In the genomic region with DNA sequence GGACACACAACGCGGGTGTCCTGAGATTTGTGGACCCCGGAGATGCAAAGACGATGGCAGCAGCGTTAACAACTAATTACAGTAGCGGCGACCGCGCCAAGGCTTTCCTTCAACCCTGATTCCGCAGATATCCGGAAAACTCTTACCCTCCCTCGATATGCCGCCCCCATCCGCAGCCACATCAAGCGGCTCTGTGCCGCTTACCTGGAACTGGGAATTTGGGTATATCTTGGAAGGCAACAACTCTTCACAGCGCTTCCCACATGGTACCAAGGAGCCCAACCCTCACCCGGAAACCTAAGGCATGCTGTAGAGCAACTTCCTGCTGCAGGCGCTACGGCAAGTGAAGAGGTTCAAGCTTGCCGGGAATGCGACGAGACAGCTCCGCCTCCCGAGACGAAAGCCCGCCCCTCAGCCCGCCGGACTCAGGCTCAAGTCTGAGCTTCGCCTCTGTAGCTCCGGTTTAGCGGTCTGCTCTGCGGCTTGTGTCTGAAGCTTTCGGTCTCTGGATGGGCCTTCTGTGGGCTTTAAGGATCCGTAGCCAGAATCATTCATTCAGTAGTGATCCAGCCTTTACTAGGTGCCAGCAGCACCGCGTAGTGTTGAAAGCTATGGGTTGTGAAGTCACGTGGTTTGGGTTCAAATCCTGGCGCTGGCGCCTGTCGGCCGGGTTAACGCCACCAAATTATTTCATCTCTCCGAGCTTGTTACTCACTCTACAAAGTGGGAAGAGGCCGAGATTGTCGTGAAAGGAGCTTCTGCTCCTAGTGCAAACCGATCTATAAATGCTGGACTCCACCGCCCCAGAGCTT, we compare ENCODE assay signal across 8 cellular contexts. TPM values are rescaled to one million over a fixed set of nuclear protein-coding genes. Genes with fewer than 3 reads are reported as not detected.
DNase-seq lines count a peak whose midpoint lies in the region; ATAC-seq and TF ChIP-seq lines count a peak whose summit lies in the region.

A gene with protein sequence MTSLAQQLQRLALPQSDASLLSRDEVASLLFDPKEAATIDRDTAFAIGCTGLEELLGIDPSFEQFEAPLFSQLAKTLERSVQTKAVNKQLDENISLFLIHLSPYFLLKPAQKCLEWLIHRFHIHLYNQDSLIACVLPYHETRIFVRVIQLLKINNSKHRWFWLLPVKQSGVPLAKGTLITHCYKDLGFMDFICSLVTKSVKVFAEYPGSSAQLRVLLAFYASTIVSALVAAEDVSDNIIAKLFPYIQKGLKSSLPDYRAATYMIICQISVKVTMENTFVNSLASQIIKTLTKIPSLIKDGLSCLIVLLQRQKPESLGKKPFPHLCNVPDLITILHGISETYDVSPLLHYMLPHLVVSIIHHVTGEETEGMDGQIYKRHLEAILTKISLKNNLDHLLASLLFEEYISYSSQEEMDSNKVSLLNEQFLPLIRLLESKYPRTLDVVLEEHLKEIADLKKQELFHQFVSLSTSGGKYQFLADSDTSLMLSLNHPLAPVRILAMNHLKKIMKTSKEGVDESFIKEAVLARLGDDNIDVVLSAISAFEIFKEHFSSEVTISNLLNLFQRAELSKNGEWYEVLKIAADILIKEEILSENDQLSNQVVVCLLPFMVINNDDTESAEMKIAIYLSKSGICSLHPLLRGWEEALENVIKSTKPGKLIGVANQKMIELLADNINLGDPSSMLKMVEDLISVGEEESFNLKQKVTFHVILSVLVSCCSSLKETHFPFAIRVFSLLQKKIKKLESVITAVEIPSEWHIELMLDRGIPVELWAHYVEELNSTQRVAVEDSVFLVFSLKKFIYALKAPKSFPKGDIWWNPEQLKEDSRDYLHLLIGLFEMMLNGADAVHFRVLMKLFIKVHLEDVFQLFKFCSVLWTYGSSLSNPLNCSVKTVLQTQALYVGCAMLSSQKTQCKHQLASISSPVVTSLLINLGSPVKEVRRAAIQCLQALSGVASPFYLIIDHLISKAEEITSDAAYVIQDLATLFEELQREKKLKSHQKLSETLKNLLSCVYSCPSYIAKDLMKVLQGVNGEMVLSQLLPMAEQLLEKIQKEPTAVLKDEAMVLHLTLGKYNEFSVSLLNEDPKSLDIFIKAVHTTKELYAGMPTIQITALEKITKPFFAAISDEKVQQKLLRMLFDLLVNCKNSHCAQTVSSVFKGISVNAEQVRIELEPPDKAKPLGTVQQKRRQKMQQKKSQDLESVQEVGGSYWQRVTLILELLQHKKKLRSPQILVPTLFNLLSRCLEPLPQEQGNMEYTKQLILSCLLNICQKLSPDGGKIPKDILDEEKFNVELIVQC (N-terminal part only) (minus strand): TSS at position 299 of the 812 bp plus-strand sequence. CDS start 421 bp downstream, outside the sequence.

- H3K4me1 Mint-ChIP-seq in T-helper 17 cell, result peaks cover 13% of the 10 kb centered on the region

- H3K4me3 ChIP-seq in prostate gland (peak within 1 kb of the TSS; percentile 68), urinary bladder (ENCODE audit: low read depth, low read length) (peak within 1 kb of the TSS; percentile 44)

- WGBS in prostate gland, result 3% methylated on average over 38 of the region's 48 CpGs
- 1% methylated on average over 48 of the region's 48 CpGs for WGBS in urinary bladder

- H3K36me3 Mint-ChIP-seq in T-helper 17 cell (ENCODE audit: low read depth), result no peaks in the 10 kb centered on the region

- peak; percentile 91 for DNase-seq in NCI-H1694 treated with DMSO at 0.1 percent for 48 hours (lab: John Stamatoyannopoulos, UW)
- peak; percentile 54 to 74 (median 64) for DNase-seq in T-helper 17 cell
- DNase-seq in left ventricle myocardium superior, result peak; percentile 94
- peak; percentile 91 for DNase-seq in prostate gland (ENCODE audit: low spot score)

- H3K27ac ChIP-seq in angular gyrus (ENCODE audit: low read depth, low read length), result peak within 1 kb of the TSS; percentile 71
- peak within 1 kb of the TSS; percentile 62 to 66 for H3K27ac ChIP-seq in prostate gland
- peak within 1 kb of the TSS; percentile 3 for H3K27ac ChIP-seq in urinary bladder (ENCODE audit: low read depth)

- H3K4me3 Mint-ChIP-seq in T-helper 17 cell, result peak within 1 kb of the TSS; percentile 92

- ATAC-seq in HG02885 (IDR thresholded peaks at IDR 0.05; ENCODE audit: poor library complexity, unreplicated experiment) (peak; percentile 97), T-helper 17 cell (peak; percentile 87), left ventricle myocardium superior (peak; percentile 98)

- H3K36me3 ChIP-seq in prostate gland (no peaks in the 10 kb centered on the region), urinary bladder (ENCODE audit: insufficient read depth) (no peaks in the 10 kb centered on the region)

- H3K27me3 Mint-ChIP-seq in T-helper 17 cell, result peaks cover 6% of the 10 kb centered on the region

- intact Hi-C loops in left ventricle myocardium superior (cut with micrococcal nuclease), result no loop called here
- intact Hi-C loops in prostate gland (cut with DNase I), result loop anchor here (10.0 kb wide), 2 partner anchors 260 to 960 kb away; no protein-coding TSS in a partner anchor

- TF ChIP-seq POLR2A in GM15510 (IDR thresholded peaks at IDR 0.05; ENCODE audit: borderline replicate concordance, extremely low read depth, insufficient read length) (peak; percentile 76), prostate gland (IDR thresholded peaks at IDR 0.05) (no peak)

- TF ChIP-seq CTCF in prostate gland (IDR thresholded peaks at IDR 0.05), result peak in 1 of 4 experiments; percentile 19

- no peaks in the 10 kb centered on the region for H3K27me3 ChIP-seq in prostate gland (replicated peaks; ENCODE audit: insufficient read depth)

- no peaks in the 10 kb centered on the region for H3K4me1 ChIP-seq in prostate gland (replicated peaks)
- no peaks in the 10 kb centered on the region for H3K4me1 ChIP-seq in urinary bladder (ENCODE audit: insufficient read depth)

- peak within 1 kb of the TSS; percentile 91 for H3K27ac Mint-ChIP-seq in T-helper 17 cell

- no peaks in the 10 kb centered on the region for H3K9me3 ChIP-seq in T-helper 17 cell (ENCODE audit: control insufficient read depth, low read length, poor library complexity, severe bottlenecking)
- no peaks in the 10 kb centered on the region for H3K9me3 ChIP-seq in prostate gland

RNA-seq across cellular contexts. Expression of the gene that starts here (rescaled TPM):
- 10 to 100 TPM; 34.2 to 45.6 TPM for total RNA-seq in T-helper 17 cell
- 11.3 TPM for total RNA-seq in left ventricle myocardium superior
- total RNA-seq in prostate gland, result 10 to 100 TPM; 14.1 to 40.7 TPM
- total RNA-seq in urinary bladder, result 45.9 TPM
- 7.7 TPM for polyA plus RNA-seq in urinary bladder

Comparison
In these comparisons a context has a peak if more than half of its experiments do, and no peak if none do; other contexts are left out.
1. Peak in every context shown above with its lines: DNase-seq, ATAC-seq, H3K4me3 ChIP-seq and H3K27ac ChIP-seq.
2. H3K27ac ChIP-seq: peak in every context shown above with its lines; median percentile 71 in angular gyrus; 64 in prostate gland; 3 in urinary bladder.